Comparison of ENCODE assay signal across 9 cellular contexts in the genomic region with DNA sequence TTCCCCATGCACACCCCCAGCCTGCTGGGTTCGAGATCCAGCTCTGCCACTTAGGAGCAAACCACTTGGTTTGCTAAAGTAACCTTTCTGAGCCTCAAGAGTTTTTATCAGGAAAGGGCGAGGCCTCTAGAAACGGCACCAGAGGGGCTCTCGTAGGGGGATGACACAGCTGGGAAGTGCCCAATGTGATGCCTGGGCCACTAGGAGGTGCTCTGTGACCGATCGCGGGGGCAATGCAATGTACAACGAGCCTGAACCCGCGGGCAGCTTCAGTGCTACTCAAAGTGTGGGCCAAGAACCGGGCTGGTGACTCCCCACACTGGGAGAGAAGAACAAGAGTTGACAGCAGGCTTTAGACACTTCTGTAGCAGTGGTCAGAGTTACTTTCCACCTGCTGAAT. TPM values are rescaled to one million over a fixed set of nuclear protein-coding genes. Genes with fewer than 3 reads are reported as not detected.
DNase-seq lines count a peak whose midpoint lies in the region; ATAC-seq and TF ChIP-seq lines count a peak whose summit lies in the region.
"Had no signal": no experiment of that assay in that cellular context is flagged by ENCODE, and none has a peak within 500 bp of the region (broad histone marks: within the 10 kb centered on the region; RNA-seq: fewer than 3 reads in every experiment).

No MANE protein-coding gene starts in this region.

- no peaks in the 10 kb centered on the region for H3K36me3 Mint-ChIP-seq in activated CD4-positive, alpha-beta T cell treated with anti-CD3 and anti-CD28 coated beads, Interleukin-2, amount 10 ng/mL, durations not matched to agents 24 days and 14 days (ENCODE audit: low read depth)

- peaks cover 2% of the 10 kb centered on the region for H3K4me1 Mint-ChIP-seq in activated CD4-positive, alpha-beta T cell treated with anti-CD3 and anti-CD28 coated beads, Interleukin-2, amount 10 ng/mL, durations not matched to agents 24 days and 14 days

- H3K4me3 ChIP-seq in GM06990 (replicated peaks; ENCODE audit: low read depth, low read length) (no peak overlapping the region), fibroblast of pulmonary artery (replicated peaks; ENCODE audit: low read depth, low read length) (no peak overlapping the region)
- H3K4me3 ChIP-seq: SJSA1 had no signal

- H3K4me3 Mint-ChIP-seq in activated CD4-positive, alpha-beta T cell treated with anti-CD3 and anti-CD28 coated beads, Interleukin-2, amount 10 ng/mL, durations not matched to agents 24 days and 14 days = no peak overlapping the region

- TF ChIP-seq CTCF in GM06990 (IDR thresholded peaks at IDR 0.05; ENCODE audit: insufficient read depth, low read length, poor library complexity, severe bottlenecking) (peak; percentile 88), fibroblast of pulmonary artery (IDR thresholded peaks at IDR 0.05; ENCODE audit: low read length, missing control alignments) (peak; percentile 48)

- H3K27me3 ChIP-seq in GM06990 (replicated peaks; ENCODE audit: control insufficient read depth, insufficient read depth, low read length) = no peaks in the 10 kb centered on the region

- no peaks in the 10 kb centered on the region for H3K9me3 Mint-ChIP-seq in activated CD4-positive, alpha-beta T cell treated with anti-CD3 and anti-CD28 coated beads, Interleukin-2, amount 10 ng/mL, durations not matched to agents 24 days and 14 days

- H3K27ac Mint-ChIP-seq in activated CD4-positive, alpha-beta T cell treated with anti-CD3 and anti-CD28 coated beads, Interleukin-2, amount 10 ng/mL, durations not matched to agents 24 days and 14 days = no peak overlapping the region

- intact Hi-C loops in activated CD4-positive, alpha-beta T cell treated with anti-CD3 and anti-CD28 coated beads, Interleukin-2, amount 10 ng/mL, durations not matched to agents 24 days and 14 days (cut with micrococcal nuclease) = loop anchor here (2.0 kb wide), 1 partner anchor 36 kb away; no protein-coding TSS in a partner anchor

- no peaks in the 10 kb centered on the region for H3K36me3 ChIP-seq in GM06990 (ENCODE audit: control insufficient read depth, insufficient read depth, low read length)
- H3K36me3 ChIP-seq: SJSA1 had no signal

- DNase-seq in GM06990 (ENCODE audit: extremely low read depth, insufficient read length) (no peak), fibroblast of pulmonary artery (ENCODE audit: low read depth) (no peak), DMS114 treated with DMSO at 0.1 percent for 48 hours (lab: John Stamatoyannopoulos, UW; ENCODE audit: unreplicated experiment) (no peak)
- peak; percentile 81 for DNase-seq in activated CD4-positive, alpha-beta T cell treated with anti-CD3 and anti-CD28 coated beads, Interleukin-2, amount 10 ng/mL, durations not matched to agents 24 days and 14 days
- DNase-seq in stimulated activated CD8-positive, alpha-beta memory T cell treated with anti-CD3 and anti-CD28 coated beads, Interleukin-15, amount 100 ng/mL, for 24 hours (ENCODE audit: low read depth) = peak; percentile 8

- H3K27me3 Mint-ChIP-seq in activated CD4-positive, alpha-beta T cell treated with anti-CD3 and anti-CD28 coated beads, Interleukin-2, amount 10 ng/mL, durations not matched to agents 24 days and 14 days = no peaks in the 10 kb centered on the region

- ATAC-seq in HG03432 (IDR thresholded peaks at IDR 0.05; ENCODE audit: unreplicated experiment) (peak; percentile 74), GM18498 (IDR thresholded peaks at IDR 0.05; ENCODE audit: unreplicated experiment) (no peak), GM21381 (IDR thresholded peaks at IDR 0.05; ENCODE audit: unreplicated experiment) (no peak)

RNA-seq across cellular contexts. Expression of gene C16orf89, which starts 9.4 kb away (rescaled TPM):
- not detected in 2 replicates for total RNA-seq in activated CD4-positive, alpha-beta T cell treated with anti-CD3 and anti-CD28 coated beads, Interleukin-2, amount 10 ng/mL, durations not matched to agents 24 days and 14 days
- total RNA-seq: SJSA1 had no signal

RNA-seq across cellular contexts. Expression of gene ALG1, which starts 15.3 kb away (rescaled TPM):
- 36.1 and 37.1 TPM in 2 replicates for total RNA-seq in activated CD4-positive, alpha-beta T cell treated with anti-CD3 and anti-CD28 coated beads, Interleukin-2, amount 10 ng/mL, durations not matched to agents 24 days and 14 days

RNA-seq across cellular contexts. Expression of gene NAGPA, which starts 22.6 kb away (rescaled TPM):
- 10.6 and 11.4 TPM in 2 replicates for total RNA-seq in activated CD4-positive, alpha-beta T cell treated with anti-CD3 and anti-CD28 coated beads, Interleukin-2, amount 10 ng/mL, durations not matched to agents 24 days and 14 days

RNA-seq across cellular contexts. Expression of gene EEF2KMT, which starts 41.2 kb away (rescaled TPM):
- 31.6 and 31.7 TPM in 2 replicates for total RNA-seq in activated CD4-positive, alpha-beta T cell treated with anti-CD3 and anti-CD28 coated beads, Interleukin-2, amount 10 ng/mL, durations not matched to agents 24 days and 14 days

Comparison
In these comparisons a context has a peak if more than half of its experiments do, and no peak if none do; other contexts are left out.
1. DNase-seq: peak in activated CD4-positive, alpha-beta T cell treated with anti-CD3 and anti-CD28 coated beads, Interleukin-2, amount 10 ng/mL, durations not matched to agents 24 days and 14 days (single experiment) and stimulated activated CD8-positive, alpha-beta memory T cell treated with anti-CD3 and anti-CD28 coated beads, Interleukin-15, amount 100 ng/mL, for 24 hours (single experiment); none in GM06990 (single experiment), fibroblast of pulmonary artery (single experiment) and DMS114 treated with DMSO at 0.1 percent for 48 hours (single experiment).